ENCODE assay signal across 22 cellular contexts in the genomic region with DNA sequence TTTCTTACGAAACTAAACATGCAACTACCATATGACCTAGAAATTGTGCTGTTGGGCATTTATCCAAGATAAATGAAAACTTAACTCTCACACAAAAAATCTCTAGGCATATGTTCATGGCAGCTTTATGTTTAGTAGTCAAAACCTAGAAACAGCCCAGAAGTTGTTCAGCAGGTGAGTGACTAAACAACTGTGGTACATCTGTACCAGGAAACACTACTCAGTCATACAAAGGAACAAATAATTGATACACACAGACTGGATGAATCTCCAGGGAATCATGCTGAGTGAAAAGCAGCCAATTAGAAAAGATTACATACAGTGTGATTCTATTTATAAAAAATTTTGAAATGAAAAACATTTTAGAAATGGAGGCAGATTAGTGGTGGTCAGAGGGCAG. TPM values are rescaled to one million over a fixed set of nuclear protein-coding genes. Genes with fewer than 3 reads are reported as not detected.
DNase-seq lines count a peak whose midpoint lies in the region; ATAC-seq, FAIRE-seq and TF ChIP-seq lines count a peak whose summit lies in the region.
"Had no signal": no experiment of that assay in that cellular context is flagged by ENCODE, and none has a peak within 500 bp of the region (broad histone marks: within the 10 kb centered on the region; RNA-seq: fewer than 3 reads in every experiment).

No MANE protein-coding gene starts in this region.

- no peak for FAIRE-seq in GM12892 (lab: Jason Lieb, UNC)
- FAIRE-seq: H54 had no signal

- no peak overlapping the region for H3K4me3 ChIP-seq in adipocyte (ENCODE audit: low read length)
- H3K4me3 ChIP-seq: SK-N-MC had no signal

- H3K36me3 ChIP-seq in adipocyte (ENCODE audit: control insufficient read depth, insufficient read depth, low read length, severe bottlenecking): peaks cover 18% of the 10 kb centered on the region

- TF ChIP-seq POLR2A in GM12892 (IDR thresholded peaks at IDR 0.05; ENCODE audit: low read depth, low read length): no peak

- DNase-seq in LHCN-M2 (ENCODE audit: low read depth) (peak; percentile 5), adipocyte (ENCODE audit: low read depth) (peak; percentile 3), fibroblast of gingiva (ENCODE audit: low read depth) (peak; percentile 3), left colon (no peak), NCI-H345 (lab: John Stamatoyannopoulos, UW) (no peak), GM12892 (ENCODE audit: insufficient read length) (no peak)
- DNase-seq: ACHN; AML-193; DMS79 treated with DMSO at 0.1 percent for 48 hours; NCI-H1417 treated with DMSO at 0.1 percent for 48 hours; NCI-H2029; NCI-H748 treated with DMSO at 0.1 percent for 48 hours; NK-92 treated with Interleukin-12 subunit alpha and Interleukin-12 subunit beta, amount 100 ng/mL, for 24 hours; Right ventricle myocardium superior had no signal

- peaks cover 4% of the 10 kb centered on the region for H3K4me1 ChIP-seq in adipocyte (ENCODE audit: control insufficient read depth, insufficient read depth, low read length)

- H3K9ac ChIP-seq in adipocyte (ENCODE audit: low read length): no peak overlapping the region
- H3K9ac ChIP-seq: KMS-11 had no signal

- intact Hi-C loops in left colon (cut with DNase I, micrococcal nuclease): no loop called here

- no peaks in the 10 kb centered on the region for H3K27me3 ChIP-seq in adipocyte (replicated peaks; ENCODE audit: control insufficient read depth, insufficient read depth, low read length)

- no peaks in the 10 kb centered on the region for H3K9me3 ChIP-seq in adipocyte (ENCODE audit: control insufficient read depth, low read length)

- ATAC-seq in left colon (peak; percentile 51), HG02678 (IDR thresholded peaks at IDR 0.05; ENCODE audit: unreplicated experiment) (no peak)

RNA-seq across cellular contexts. Expression of a gene that starts 29.3 kb away (rescaled TPM):
- total RNA-seq in LHCN-M2 (2014; rRNA removed) (20.9 and 21.8 TPM in 2 replicates), left colon (10 to 100 TPM in 1 of 2 donors, 1 to 10 TPM in 1; 6.9 to 19.9 TPM)
- 6.5 TPM for polyA plus RNA-seq in LHCN-M2 (2012)
- polyA plus RNA-seq in GM12892 (2012; ENCODE audit: missing spikeins): 21.4 TPM

RNA-seq across cellular contexts. Expression of a gene that starts 35.5 kb away (rescaled TPM):
- total RNA-seq in LHCN-M2 (2014; rRNA removed): not detected in 2 replicates
- not detected for polyA plus RNA-seq in LHCN-M2 (2012)
- under 1 TPM; 0.09 to 0.14 TPM for total RNA-seq in left colon
- not detected for polyA plus RNA-seq in GM12892 (2012; ENCODE audit: missing spikeins)
- total RNA-seq: HT-29, M059J, NCI-H460, OCI-LY7, Right ventricle myocardium superior had no signal

RNA-seq across cellular contexts. Expression of a gene that starts 35.7 kb away (rescaled TPM):
- total RNA-seq in LHCN-M2 (2014; rRNA removed): not detected in 2 replicates
- polyA plus RNA-seq in LHCN-M2 (2012): not detected
- under 1 TPM; 0.53 to 0.67 TPM for total RNA-seq in left colon
- 0.08 TPM for polyA plus RNA-seq in GM12892 (2012; ENCODE audit: missing spikeins)
- total RNA-seq: HT-29, M059J, NCI-H460, OCI-LY7 had no signal

Comparison
In these comparisons a context has a peak if more than half of its experiments do, and no peak if none do; other contexts are left out.
1. DNase-seq: peak in LHCN-M2 (single experiment), adipocyte (single experiment) and fibroblast of gingiva (single experiment); none in left colon (0 of 2), NCI-H345 (single experiment) and GM12892 (single experiment).